Comparison of ENCODE assay signal across 34 cellular contexts in the genomic region with DNA sequence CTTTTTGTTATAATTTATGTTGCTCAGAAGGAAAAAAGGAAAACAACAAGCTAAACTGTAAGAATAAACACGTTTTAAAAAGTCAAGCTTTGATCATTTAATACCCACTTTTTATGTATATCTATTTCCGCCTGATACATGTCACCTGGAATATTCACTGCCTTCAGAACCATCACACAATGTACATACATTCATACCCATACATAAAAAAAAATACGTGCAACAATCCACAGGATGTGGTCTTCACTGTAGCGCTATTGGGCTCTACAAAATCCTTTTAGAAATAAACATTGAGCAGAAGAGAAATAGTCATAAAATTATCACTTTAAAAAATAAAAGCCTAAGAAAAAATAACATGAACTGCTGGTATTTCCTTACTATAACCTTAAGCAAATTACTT.
"Had no signal": no experiment of that assay in that cellular context is flagged by ENCODE, and none has a peak within 500 bp of the region (broad histone marks: within the 10 kb centered on the region; RNA-seq: fewer than 3 reads in every experiment).

No MANE protein-coding gene starts in this region.

- H3K4me1 ChIP-seq: adrenal gland, breast epithelium had no signal

- ATAC-seq: activated CD8-positive, alpha-beta T cell treated with anti-CD3 and anti-CD28 coated beads for 36 hours; activated naive CD4-positive, alpha-beta T cell treated with anti-CD3 and anti-CD28 coated beads, Interleukin-2, amount 50 U/mL, for 72 hours; activated T-cell treated with anti-CD3 and anti-CD28 coated beads, Interleukin-2, amount 50 U/mL, for 4 hours; activated T-cell treated with anti-CD3 and anti-CD28 coated beads, Interleukin-2, amount 50 U/mL, for 72 hours; activated T-helper 17 cell treated with anti-CD3 and anti-CD28 coated beads, Interleukin-2, amount 50 U/mL, for 72 hours; body of pancreas had no signal

- FAIRE-seq: astrocyte, colon, TTC549 had no signal

- H3K27ac ChIP-seq: adrenal gland, body of pancreas, brain microvascular endothelial cell, breast epithelium, coronary artery, VCaP had no signal

- H3K36me3 ChIP-seq: adrenal gland, brain microvascular endothelial cell, breast epithelium had no signal

- H3K4me3 ChIP-seq: adrenal gland, body of pancreas, breast epithelium, coronary artery had no signal

- H3K27me3 ChIP-seq: adrenal gland, body of pancreas, brain microvascular endothelial cell, breast epithelium had no signal

- DNase-seq: activated B cell treated with CpG ODN at 0.5 μM for 24 hours; activated CD4-positive, alpha-beta memory T cell treated with anti-CD3 and anti-CD28 coated beads for 36 hours; activated CD4-positive, alpha-beta T cell treated with anti-CD3 and anti-CD28 coated beads for 4 hours; activated CD4-positive, alpha-beta T cell treated with anti-CD3 and anti-CD28 coated beads, Interleukin-2, amount 10 ng/mL, durations not matched to agents 24 days and 14 days; activated CD4-positive, alpha-beta T cell treated with anti-CD3 and anti-CD28 coated beads, Interleukin-2, amount 50 U/mL, for 1 hour; activated CD4-positive, alpha-beta T cell treated with anti-CD3 and anti-CD28 coated beads, Interleukin-2, amount 50 U/mL, for 4 hours; activated CD4-positive, CD25-positive, alpha-beta regulatory T cell treated with anti-CD3 and anti-CD28 coated beads, Interleukin-2, amount 50 U/mL, for 72 hours; activated CD8-positive, alpha-beta memory T cell treated with anti-CD3 and anti-CD28 coated beads, Interleukin-2, amount 50 U/mL, for 4 hours; activated CD8-positive, alpha-beta T cell treated with anti-CD3 and anti-CD28 coated beads for 36 hours; activated effector memory CD4-positive, alpha-beta T cell treated with anti-CD3 and anti-CD28 coated beads, Interleukin-2, amount 50 U/mL, for 16 hours; activated gamma-delta T cell treated with Interleukin-2 at 50 U/mL for 16 hours; activated naive CD4-positive, alpha-beta T cell; activated naive CD4-positive, alpha-beta T cell treated with anti-CD3 and anti-CD28 coated beads for 36 hours; activated naive CD4-positive, alpha-beta T cell treated with anti-CD3 and anti-CD28 coated beads, Interleukin-2, amount 50 U/mL, for 16 hours; activated naive CD8-positive, alpha-beta T cell treated with anti-CD3 and anti-CD28 coated beads for 36 hours; activated T-cell treated with anti-CD3 and anti-CD28 coated beads for 4 hours; activated T-cell treated with anti-CD3 and anti-CD28 coated beads, Interleukin-2, amount 50 U/mL, for 1 hour; activated T-cell treated with anti-CD3 and anti-CD28 coated beads, Interleukin-2, amount 50 U/mL, for 4 hours; activated T-cell treated with anti-CD3 and anti-CD28 coated beads, Interleukin-2, amount 50 U/mL, for 72 hours; adrenal gland; amniotic stem cell; aorta; body of pancreas; brain microvascular endothelial cell; central memory CD4-positive, alpha-beta T cell; T-helper 9 cell had no signal
